ENCODE assay signal across 11 cellular contexts in genomic region chr12:50087995-50088394, GRCh38. TPM values are rescaled to one million over a fixed set of nuclear protein-coding genes. Genes with fewer than 3 reads are reported as not detected.
DNase-seq lines count a peak whose midpoint lies in the region; ATAC-seq and TF ChIP-seq lines count a peak whose summit lies in the region.
"Had no signal": no experiment of that assay in that cellular context is flagged by ENCODE, and none has a peak within 500 bp of the region (broad histone marks: within the 10 kb centered on the region; RNA-seq: fewer than 3 reads in every experiment).

No MANE protein-coding gene starts in this region.

- peaks cover 29% of the 10 kb centered on the region for H3K4me1 Mint-ChIP-seq in activated T-cell treated with anti-CD3 and anti-CD28 coated beads, Interleukin-2, amount 50 U/mL, for 4 hours (ENCODE audit: low read depth)
- H3K4me1 Mint-ChIP-seq in activated CD4-positive, alpha-beta memory T cell treated with anti-CD3 and anti-CD28 coated beads, Interleukin-2, amount 10 ng/mL, durations not matched to agents 7 days and 5 days, result peaks cover 41% of the 10 kb centered on the region
- peaks cover 43% of the 10 kb centered on the region for H3K4me1 Mint-ChIP-seq in stimulated activated memory B cell treated with anti-CD40 and anti-IgM and Interleukin-4, amounts not matched to agents 10 μg/mL and 1 μg/mL and 100 μg/mL, for 72 hours

- CTCF ChIA-PET in activated CD4-positive, alpha-beta memory T cell treated with anti-CD3 and anti-CD28 coated beads, Interleukin-2, amount 10 ng/mL, durations not matched to agents 7 days and 5 days (lab: Charles Lee), result interaction anchor here (0.6 to 13.1 kb wide), 8 partner anchors 9 to 227 kb away, joined by 3 to 181 read pairs (median 4); partner anchors contain the start of genes CERS5 and COX14

- no peak for DNase-seq in activated T-cell treated with anti-CD3 and anti-CD28 coated beads, Interleukin-2, amount 50 U/mL, for 4 hours
- no peak for DNase-seq in activated T-cell treated with anti-CD3 and anti-CD28 coated beads, Interleukin-2, amount 50 U/mL, for 48 hours
- no peak for DNase-seq in activated CD4-positive, alpha-beta memory T cell treated with anti-CD3 and anti-CD28 coated beads, Interleukin-2, amount 10 ng/mL, durations not matched to agents 7 days and 5 days
- DNase-seq in fibroblast of the aortic adventitia (ENCODE audit: low read depth) (peak; percentile 78), NCI-H82 treated with DMSO at 0.1 percent for 48 hours (lab: John Stamatoyannopoulos, UW; ENCODE audit: unreplicated experiment) (no peak), H4 (ENCODE audit: low spot score) (no peak)

- H3K36me3 Mint-ChIP-seq in activated T-cell treated with anti-CD3 and anti-CD28 coated beads, Interleukin-2, amount 50 U/mL, for 4 hours (ENCODE audit: insufficient read depth), result peaks cover 30% of the 10 kb centered on the region
- H3K36me3 Mint-ChIP-seq in activated CD4-positive, alpha-beta memory T cell treated with anti-CD3 and anti-CD28 coated beads, Interleukin-2, amount 10 ng/mL, durations not matched to agents 7 days and 5 days (ENCODE audit: low read depth), result peaks cover 47% of the 10 kb centered on the region
- H3K36me3 Mint-ChIP-seq in stimulated activated memory B cell treated with anti-CD40 and anti-IgM and Interleukin-4, amounts not matched to agents 10 μg/mL and 1 μg/mL and 100 μg/mL, for 72 hours, result peaks cover 42% of the 10 kb centered on the region

- H3K9me3 Mint-ChIP-seq in activated T-cell treated with anti-CD3 and anti-CD28 coated beads, Interleukin-2, amount 50 U/mL, for 4 hours, result no peaks in the 10 kb centered on the region
- H3K9me3 Mint-ChIP-seq in activated CD4-positive, alpha-beta memory T cell treated with anti-CD3 and anti-CD28 coated beads, Interleukin-2, amount 10 ng/mL, durations not matched to agents 7 days and 5 days, result no peaks in the 10 kb centered on the region
- no peaks in the 10 kb centered on the region for H3K9me3 Mint-ChIP-seq in stimulated activated memory B cell treated with anti-CD40 and anti-IgM and Interleukin-4, amounts not matched to agents 10 μg/mL and 1 μg/mL and 100 μg/mL, for 72 hours

- peak overlapping the region; percentile 30 for H3K4me3 Mint-ChIP-seq in activated T-cell treated with anti-CD3 and anti-CD28 coated beads, Interleukin-2, amount 50 U/mL, for 4 hours
- no peak overlapping the region for H3K4me3 Mint-ChIP-seq in activated CD4-positive, alpha-beta memory T cell treated with anti-CD3 and anti-CD28 coated beads, Interleukin-2, amount 10 ng/mL, durations not matched to agents 7 days and 5 days
- no peak overlapping the region for H3K4me3 Mint-ChIP-seq in stimulated activated memory B cell treated with anti-CD40 and anti-IgM and Interleukin-4, amounts not matched to agents 10 μg/mL and 1 μg/mL and 100 μg/mL, for 72 hours
- H3K4me3 Mint-ChIP-seq: activated CD8-positive, alpha-beta memory T cell treated with anti-CD3 and anti-CD28 coated beads, Interleukin-2, amount 10 ng/mL, durations not matched to agents 7 days and 5 days had no signal

- no peak for ATAC-seq in activated T-cell treated with anti-CD3 and anti-CD28 coated beads, Interleukin-2, amount 50 U/mL, for 4 hours
- no peak for ATAC-seq in stimulated activated memory B cell treated with anti-CD40 and anti-IgM and Interleukin-4, amounts not matched to agents 10 μg/mL and 1 μg/mL and 100 μg/mL, for 72 hours
- no peak for ATAC-seq in GM19452 (IDR thresholded peaks at IDR 0.05; ENCODE audit: unreplicated experiment)

- H3K27ac Mint-ChIP-seq in activated CD4-positive, alpha-beta memory T cell treated with anti-CD3 and anti-CD28 coated beads, Interleukin-2, amount 10 ng/mL, durations not matched to agents 7 days and 5 days, result peak overlapping the region; percentile 49
- peak overlapping the region; percentile 20 for H3K27ac Mint-ChIP-seq in stimulated activated memory B cell treated with anti-CD40 and anti-IgM and Interleukin-4, amounts not matched to agents 10 μg/mL and 1 μg/mL and 100 μg/mL, for 72 hours

- TF ChIP-seq CTCF in fibroblast of the aortic adventitia (IDR thresholded peaks at IDR 0.05; ENCODE audit: insufficient read depth, low read length), result no peak

- no peak overlapping the region for H3K4me3 ChIP-seq in fibroblast of the aortic adventitia (ENCODE audit: low read depth, low read length)
- H3K4me3 ChIP-seq: SK-N-MC, transverse colon had no signal

- POLR2A ChIA-PET in activated CD4-positive, alpha-beta memory T cell treated with anti-CD3 and anti-CD28 coated beads, Interleukin-2, amount 10 ng/mL, durations not matched to agents 7 days and 5 days (lab: Charles Lee), result interaction anchor here (0.6 to 2.6 kb wide), 3 partner anchors 13 to 221 kb away, joined by 3 to 13 read pairs (median 3); partner anchors contain the start of gene COX14

- H3K27me3 Mint-ChIP-seq in activated T-cell treated with anti-CD3 and anti-CD28 coated beads, Interleukin-2, amount 50 U/mL, for 4 hours (ENCODE audit: low read depth), result no peaks in the 10 kb centered on the region
- H3K27me3 Mint-ChIP-seq in activated CD4-positive, alpha-beta memory T cell treated with anti-CD3 and anti-CD28 coated beads, Interleukin-2, amount 10 ng/mL, durations not matched to agents 7 days and 5 days, result no peaks in the 10 kb centered on the region
- H3K27me3 Mint-ChIP-seq in stimulated activated memory B cell treated with anti-CD40 and anti-IgM and Interleukin-4, amounts not matched to agents 10 μg/mL and 1 μg/mL and 100 μg/mL, for 72 hours, result no peaks in the 10 kb centered on the region
- H3K27me3 Mint-ChIP-seq: activated CD8-positive, alpha-beta memory T cell treated with anti-CD3 and anti-CD28 coated beads, Interleukin-2, amount 10 ng/mL, durations not matched to agents 7 days and 5 days had no signal

RNA-seq across cellular contexts. Expression of gene SMARCD1, which starts 2.9 kb away (rescaled TPM):
- 10 to 100 TPM; 85.8 to 99.4 (median 97.6) TPM for total RNA-seq in activated T-cell treated with anti-CD3 and anti-CD28 coated beads, Interleukin-2, amount 50 U/mL, for 4 hours
- total RNA-seq in activated CD4-positive, alpha-beta memory T cell treated with anti-CD3 and anti-CD28 coated beads, Interleukin-2, amount 10 ng/mL, durations not matched to agents 7 days and 5 days, result 10 to 100 TPM; 57.3 to 63.3 TPM
- total RNA-seq in fibroblast of the aortic adventitia (ENCODE audit: low replicate concordance), result 33.4 and 49.0 TPM in 2 replicates
- 52.7 and 64.3 TPM in 2 replicates for total RNA-seq in H4 (2014; rRNA removed; shearing (Covaris generic))

RNA-seq across cellular contexts. Expression of gene GPD1, which starts 15.8 kb away (rescaled TPM):
- total RNA-seq in activated T-cell treated with anti-CD3 and anti-CD28 coated beads, Interleukin-2, amount 50 U/mL, for 4 hours, result 1 to 10 TPM in 1 of 3 donors, under 1 TPM in 2; 0.60 to 1.2 (median 0.87) TPM
- under 1 TPM; 0.28 to 0.40 TPM for total RNA-seq in activated CD4-positive, alpha-beta memory T cell treated with anti-CD3 and anti-CD28 coated beads, Interleukin-2, amount 10 ng/mL, durations not matched to agents 7 days and 5 days
- 0.36 TPM in 1 of 2 replicates, not detected in the other for total RNA-seq in fibroblast of the aortic adventitia (ENCODE audit: low replicate concordance)
- 0.25 TPM in 1 of 2 replicates, not detected in the other for total RNA-seq in H4 (2014; rRNA removed; shearing (Covaris generic))

RNA-seq across cellular contexts. Expression of gene COX14, which starts 24.0 kb away (rescaled TPM):
- total RNA-seq in activated T-cell treated with anti-CD3 and anti-CD28 coated beads, Interleukin-2, amount 50 U/mL, for 4 hours, result 10 to 100 TPM; 45.9 to 50.1 (median 46.5) TPM
- 10 to 100 TPM; 53.5 to 55.3 TPM for total RNA-seq in activated CD4-positive, alpha-beta memory T cell treated with anti-CD3 and anti-CD28 coated beads, Interleukin-2, amount 10 ng/mL, durations not matched to agents 7 days and 5 days
- total RNA-seq in fibroblast of the aortic adventitia (ENCODE audit: low replicate concordance), result 12.5 and 36.4 TPM in 2 replicates
- 64.8 and 70.3 TPM in 2 replicates for total RNA-seq in H4 (2014; rRNA removed; shearing (Covaris generic))

RNA-seq across cellular contexts. Expression of gene ASIC1, which starts 30.6 kb away (rescaled TPM):
- 1 to 10 TPM; 2.8 to 8.4 (median 7.7) TPM for total RNA-seq in activated T-cell treated with anti-CD3 and anti-CD28 coated beads, Interleukin-2, amount 50 U/mL, for 4 hours
- total RNA-seq in activated CD4-positive, alpha-beta memory T cell treated with anti-CD3 and anti-CD28 coated beads, Interleukin-2, amount 10 ng/mL, durations not matched to agents 7 days and 5 days, result under 1 TPM; 0.91 to 0.98 TPM
- 4.9 and 5.2 TPM in 2 replicates for total RNA-seq in fibroblast of the aortic adventitia (ENCODE audit: low replicate concordance)
- total RNA-seq in H4 (2014; rRNA removed; shearing (Covaris generic)), result 1.6 and 3.4 TPM in 2 replicates
